In the genomic region with DNA sequence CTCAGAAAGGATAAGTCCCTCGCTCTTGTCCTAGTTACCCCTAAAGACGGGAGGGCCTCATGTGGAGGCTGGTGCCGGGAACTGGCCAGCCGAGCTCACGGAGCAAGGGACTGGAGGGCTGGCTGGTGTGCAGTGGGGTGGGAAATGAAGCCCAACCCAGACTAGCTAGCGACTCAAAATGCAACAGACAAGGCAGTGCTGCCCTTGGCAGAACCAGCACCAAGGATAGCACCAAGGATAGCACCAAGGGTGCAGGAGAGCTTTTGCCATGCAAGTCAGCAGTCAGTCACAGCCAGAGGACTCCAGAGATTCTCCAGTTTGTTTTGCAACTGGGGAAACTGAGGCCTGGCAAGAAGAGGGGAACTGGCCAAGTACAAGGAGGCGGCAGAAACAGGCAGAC, we compare ENCODE assay signal across 2 cellular contexts.
TF ChIP-seq lines count a peak whose summit lies in the region.

No MANE protein-coding gene starts in this region.

TF ChIP-seq in A549, 52 proteins besides CTCF, POLR2A, EP300 and RAD21:
- TF ChIP-seq CHD4 (IDR thresholded peaks at IDR 0.05; ENCODE audit: borderline replicate concordance) (no peak), REST (IDR thresholded peaks at IDR 0.05) (peak; percentile 79), CHD2 (IDR thresholded peaks at IDR 0.05; ENCODE audit: low read length, partially characterized antibody) (no peak), HOXB13 (CRISPR knock-in tag; IDR thresholded peaks at IDR 0.05; ENCODE audit: low read depth) (no peak)
- TF ChIP-seq, protein P1, sequence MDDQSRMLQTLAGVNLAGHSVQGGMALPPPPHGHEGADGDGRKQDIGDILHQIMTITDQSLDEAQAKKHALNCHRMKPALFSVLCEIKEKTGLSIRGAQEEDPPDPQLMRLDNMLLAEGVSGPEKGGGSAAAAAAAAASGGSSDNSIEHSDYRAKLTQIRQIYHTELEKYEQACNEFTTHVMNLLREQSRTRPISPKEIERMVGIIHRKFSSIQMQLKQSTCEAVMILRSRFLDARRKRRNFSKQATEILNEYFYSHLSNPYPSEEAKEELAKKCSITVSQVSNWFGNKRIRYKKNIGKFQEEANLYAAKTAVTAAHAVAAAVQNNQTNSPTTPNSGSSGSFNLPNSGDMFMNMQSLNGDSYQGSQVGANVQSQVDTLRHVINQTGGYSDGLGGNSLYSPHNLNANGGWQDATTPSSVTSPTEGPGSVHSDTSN (IDR thresholded peaks at IDR 0.05): no peak
TF ChIP-seq in A549: peak in this region for 1.

TF ChIP-seq in IMR-90, 13 proteins besides CTCF, POLR2A, EP300 and RAD21:
- TF ChIP-seq SMC3 (IDR thresholded peaks at IDR 0.05; ENCODE audit: low read depth, low read length) (no peak), RCOR1 (IDR thresholded peaks at IDR 0.05; ENCODE audit: insufficient replicate concordance, low read length) (peak; percentile 56), MXI1 (IDR thresholded peaks at IDR 0.05; ENCODE audit: borderline replicate concordance, low read depth, low read length) (peak; percentile 73; the same call in 1 of the 2 replicates)
TF ChIP-seq in IMR-90: peak in this region for 2.
